ENCODE assay signal across 27 cellular contexts in genomic region chr1:187790724-187791123, GRCh38.
"Had no signal": no experiment of that assay in that cellular context is flagged by ENCODE, and none has a peak within 500 bp of the region (broad histone marks: within the 10 kb centered on the region; RNA-seq: fewer than 3 reads in every experiment).

No MANE protein-coding gene starts in this region.

- H3K9me3 ChIP-seq: stomach, testis, thoracic aorta, thyroid gland, tibial artery, tibial nerve, transverse colon, upper lobe of left lung, upper lobe of right lung, uterus, vagina had no signal

- FAIRE-seq: urothelium cell line had no signal

- H3K36me3 ChIP-seq: stomach, suprapubic skin, thoracic aorta, thyroid gland, tibial artery, tibial nerve, transverse colon, upper lobe of left lung, upper lobe of right lung, uterus, vagina had no signal

- ATAC-seq: stimulated activated effector memory CD8-positive, alpha-beta T cell treated with anti-CD3 and anti-CD28 coated beads, Interleukin-12 subunit alpha, Interleukin-12 subunit beta, amount 100 ng/mL, for 72 hours; stimulated activated memory B cell treated with anti-CD40 and anti-IgM and Interleukin-4, amounts not matched to agents 10 μg/mL and 1 μg/mL and 100 μg/mL, for 72 hours; stimulated activated naive B cell treated with anti-CD40 and anti-IgM and Interleukin-4, amounts not matched to agents 10 μg/mL and 1 μg/mL and 100 μg/mL, for 72 hours; stimulated activated naive CD8-positive, alpha-beta T cell treated with anti-CD3 and anti-CD28 coated beads, Interleukin-15, amount 100 ng/mL, for 72 hours; stimulated activated naive CD8-positive, alpha-beta T cell treated with anti-CD3 and anti-CD28 coated beads, Interleukin-15, Interleukin-2, amounts not matched to agents 100 U/mL and 50 U/mL, for 24 hours; upper lobe of right lung had no signal

- DNase-seq: stimulated activated CD4-positive, alpha-beta T cell treated with anti-CD3 and anti-CD28 coated beads, Interleukin-2, amount 100 ng/mL, for 48 hours; stimulated activated CD4-positive, alpha-beta T cell treated with anti-CD3 and anti-CD28 coated beads, Interleukin-4, amount 100 ng/mL, for 1 hour; stimulated activated CD4-positive, alpha-beta T cell treated with anti-CD3 and anti-CD28 coated beads, Interleukin-4, amount 100 ng/mL, for 24 hours; stimulated activated CD4-positive, alpha-beta T cell treated with anti-CD3 and anti-CD28 coated beads, Interleukin-4, amount 100 ng/mL, for 4 hours; stimulated activated CD8-positive, alpha-beta memory T cell treated with anti-CD3 and anti-CD28 coated beads, Interleukin-4, amount 100 ng/mL, for 48 hours; stimulated activated naive B cell treated with anti-CD40 and anti-IgM and Interleukin-4, amounts not matched to agents 10 μg/mL and 1 μg/mL and 100 μg/mL, for 72 hours; stimulated activated naive CD4-positive, alpha-beta T cell; stimulated activated naive CD4-positive, alpha-beta T cell treated with Interleukin-2 at 50 U/mL for 16 hours; stimulated activated naive CD8-positive, alpha-beta T cell treated with anti-CD3 and anti-CD28 coated beads, Interleukin-15, amount 100 ng/mL, for 72 hours; stimulated activated naive CD8-positive, alpha-beta T cell treated with anti-CD3 and anti-CD28 coated beads, Interleukin-15, Interleukin-2, amounts not matched to agents 100 U/mL and 50 U/mL, for 24 hours; stomach; substantia nigra; testis; thyroid gland; tibial artery; transverse colon; trophoblast cell; upper lobe of left lung; upper lobe of right lung; uterus had no signal

- H3K27ac ChIP-seq: stomach, suprapubic skin, testis, thoracic aorta, thyroid gland, tibial artery, tibial nerve, transverse colon, upper lobe of left lung, upper lobe of right lung, uterus, vagina had no signal

- H3K4me1 ChIP-seq: stomach, suprapubic skin, testis, thyroid gland, tibial artery, tibial nerve, transverse colon, upper lobe of left lung, upper lobe of right lung, uterus, vagina had no signal

- H3K4me3 ChIP-seq: stomach, suprapubic skin, testis, thoracic aorta, thyroid gland, tibial artery, tibial nerve, transverse colon, upper lobe of left lung, upper lobe of right lung, uterus, vagina had no signal

- H3K27me3 ChIP-seq: stomach, suprapubic skin, testis, thyroid gland, tibial artery, tibial nerve, transverse colon, upper lobe of left lung, upper lobe of right lung, uterus, vagina had no signal
